Comparison of ENCODE assay signal across 9 cellular contexts in genomic region chr19:55633866-55634265, GRCh38. TPM values are rescaled to one million over a fixed set of nuclear protein-coding genes. Genes with fewer than 3 reads are reported as not detected.
DNase-seq lines count a peak whose midpoint lies in the region; ATAC-seq and TF ChIP-seq lines count a peak whose summit lies in the region.
"Had no signal": no experiment of that assay in that cellular context is flagged by ENCODE, and none has a peak within 500 bp of the region (broad histone marks: within the 10 kb centered on the region; RNA-seq: fewer than 3 reads in every experiment).

No MANE protein-coding gene starts in this region.

- H3K27me3 Mint-ChIP-seq in activated naive CD8-positive, alpha-beta T cell treated with anti-CD3 and anti-CD28 coated beads for 36 hours = no peaks in the 10 kb centered on the region
- H3K27me3 Mint-ChIP-seq in naive B cell = no peaks in the 10 kb centered on the region

- peaks cover 40% of the 10 kb centered on the region for H3K79me2 ChIP-seq in HCT116 (ENCODE audit: insufficient read depth, low read length)

- no peaks in the 10 kb centered on the region; the same call in 1 of the 2 replicates for H3K27me3 ChIP-seq in BLaER1
- H3K27me3 ChIP-seq in HCT116 (ENCODE audit: insufficient read depth, low read length) = no peaks in the 10 kb centered on the region
- H3K27me3 ChIP-seq: pancreas had no signal

- H3K4me1 Mint-ChIP-seq in activated naive CD8-positive, alpha-beta T cell treated with anti-CD3 and anti-CD28 coated beads for 36 hours = peaks cover 42% of the 10 kb centered on the region
- peaks cover 47 to 66% (median 52%) of the 10 kb centered on the region in 3 donors for H3K4me1 Mint-ChIP-seq in naive B cell

- H4K20me1 ChIP-seq in BLaER1 (no peaks in the 10 kb centered on the region), HCT116 (ENCODE audit: insufficient read depth) (no peaks in the 10 kb centered on the region)

- intact Hi-C loops in HCT116 (cut with micrococcal nuclease) = loop anchor here (5.0 to 10.0 kb wide), 4 partner anchors 178 to 979 kb away; partner anchors contain the start of gene TNNT1

- ATAC-seq in HCT116 = no peak
- no peak for ATAC-seq in naive B cell (ENCODE audit: low read depth in 2 of 2)

- POLR2A ChIA-PET in HCT116 (lab: Charles Lee) = interaction anchor here (2.0 kb wide), 1 partner anchor 20 kb away, joined by 9 read pairs; the partner anchor contains the start of gene U2AF2

- DNase-seq in HCT116 (ENCODE audit: low read depth, low spot score) = no peak
- DNase-seq in activated naive CD8-positive, alpha-beta T cell treated with anti-CD3 and anti-CD28 coated beads for 36 hours = no peak
- DNase-seq in naive B cell = no peak
- DNase-seq in activated CD4-positive, alpha-beta T cell treated with anti-CD3 and anti-CD28 coated beads for 1 hour = no peak
- no peak for DNase-seq in UCSD-AML1 (lab: John Stamatoyannopoulos, UW; ENCODE audit: unreplicated experiment)
- DNase-seq in HPDE6-E6E7 (ENCODE audit: extremely low spot score) = no peak
- no peak for DNase-seq in C1 segment of cervical spinal cord (lab: John Stamatoyannopoulos, UW)

- no peak overlapping the region for H3K4me3 Mint-ChIP-seq in activated naive CD8-positive, alpha-beta T cell treated with anti-CD3 and anti-CD28 coated beads for 36 hours
- H3K4me3 Mint-ChIP-seq in naive B cell = peak overlapping the region in 7 of 8 donors; percentile 22 to 100 (median 97)

- RAD21 ChIA-PET in HCT116 (lab: Charles Lee; ENCODE audit: low non-redundant PET in 1 of 2, low total read pairs in 2 of 2, uncharacterized antibody in 2 of 2, unreplicated experiment in 2 of 2) = interaction anchor here (0.7 to 0.8 kb wide), 2 partner anchors 9 to 699 kb away, joined by 4 to 10 read pairs; no protein-coding TSS in a partner anchor

- peaks cover 82% of the 10 kb centered on the region for H3K4me1 ChIP-seq in BLaER1
- peaks cover 22 to 43% of the 10 kb centered on the region in 2 experiments for H3K4me1 ChIP-seq in HCT116 (ENCODE audit: control insufficient read depth in 1 of 2, insufficient read depth in 2 of 2, low read length in 2 of 2)

- no peaks in the 10 kb centered on the region for H3K9me2 ChIP-seq in HCT116 (ENCODE audit: insufficient read depth)

- no peak for TF ChIP-seq CTCF in HCT116 (IDR thresholded peaks at IDR 0.05 in 2 of 3, conservative IDR thresholded peaks at IDR 0.05 in 1 of 3; ENCODE audit: borderline replicate concordance in 1 of 3, insufficient read depth in 1 of 3, low read depth in 2 of 3, low read length in 2 of 3)

- peaks cover 3% of the 10 kb centered on the region for H3K9me3 Mint-ChIP-seq in activated naive CD8-positive, alpha-beta T cell treated with anti-CD3 and anti-CD28 coated beads for 36 hours
- H3K9me3 Mint-ChIP-seq in naive B cell = peaks cover 0 to 3% (median 0%) of the 10 kb centered on the region in 7 donors

- H3K4me3 ChIP-seq in BLaER1 = peak overlapping the region; percentile 89; the same call in 1 of the 2 replicates
- peak overlapping the region; percentile 78 to 93 for H3K4me3 ChIP-seq in HCT116 (replicated peaks in 1 of 2; ENCODE audit: low read depth in 1 of 2, low read length in 2 of 2)

- peaks cover 27% of the 10 kb centered on the region for H3K36me3 Mint-ChIP-seq in activated naive CD8-positive, alpha-beta T cell treated with anti-CD3 and anti-CD28 coated beads for 36 hours
- peaks cover 0 to 15% of the 10 kb centered on the region in 2 donors for H3K36me3 Mint-ChIP-seq in naive B cell

- H3K4me2 ChIP-seq in BLaER1 (peak overlapping the region; percentile 97), HCT116 (ENCODE audit: low read length) (peak overlapping the region; percentile 88)

- CTCF ChIA-PET in HCT116 (lab: Charles Lee) = interaction anchor here (0.6 to 4.6 kb wide), 6 partner anchors 9 to 699 kb away, joined by 3 to 28 read pairs (median 18); partner anchors contain the start of genes U2AF2 and ZNF784

- no peak overlapping the region for H2AFZ ChIP-seq in HCT116 (ENCODE audit: low read depth, low read length, poor library complexity, severe bottlenecking)

- no peaks in the 10 kb centered on the region for H3K9me3 ChIP-seq in BLaER1
- H3K9me3 ChIP-seq in HCT116 (ENCODE audit: control insufficient read depth in 1 of 2, insufficient read depth in 1 of 2, low read depth in 1 of 2, low read length in 2 of 2) = no peaks in the 10 kb centered on the region
- H3K9me3 ChIP-seq: pancreas had no signal

- H3K27ac Mint-ChIP-seq in activated naive CD8-positive, alpha-beta T cell treated with anti-CD3 and anti-CD28 coated beads for 36 hours = peak overlapping the region; percentile 82
- H3K27ac Mint-ChIP-seq in naive B cell = peak overlapping the region in 3 of 6 donors; percentile 66 to 100 (median 100)

- H3K9ac ChIP-seq in BLaER1 (peak overlapping the region; percentile 97), HCT116 (ENCODE audit: low read length) (peak overlapping the region; percentile 95)

- BruUV-seq in HCT116 (replicated peaks; lab: Mats Ljungman, UMichigan) = no TSS peak

- H3K36me3 ChIP-seq in BLaER1 (peaks cover 7% of the 10 kb centered on the region), HCT116 (ENCODE audit: control insufficient read depth in 1 of 2, insufficient read depth in 2 of 2, low read length in 2 of 2) (0 out of 4 replicates have a peak, but pooled peaks cover 0 to 3% of the 10 kb centered on the region in 2 experiments)
- H3K36me3 ChIP-seq: pancreas had no signal

- no peak for TF ChIP-seq RAD21 in HCT116 (IDR thresholded peaks at IDR 0.05; ENCODE audit: low read depth)

- TF ChIP-seq POLR2A in HCT116 (IDR thresholded peaks at IDR 0.05; ENCODE audit: borderline replicate concordance, extremely low read depth, insufficient read depth, insufficient read length) = no peak

- peak overlapping the region; percentile 96 for H3K27ac ChIP-seq in BLaER1
- peak overlapping the region; percentile 77 for H3K27ac ChIP-seq in HCT116 (ENCODE audit: low read depth, low read length)

TF ChIP-seq in HCT116, 20 proteins besides CTCF, POLR2A, EP300 and RAD21 (continues in another document):
- TF ChIP-seq EGR1 (IDR thresholded peaks at IDR 0.05; ENCODE audit: low read depth) (no peak; the same call in 1 of the 2 replicates), YY1 (IDR thresholded peaks at IDR 0.05; ENCODE audit: extremely low read depth, insufficient replicate concordance, low read depth, low read length) (no peak), JUND (IDR thresholded peaks at IDR 0.05) (no peak), ATF3 (IDR thresholded peaks at IDR 0.05) (no peak), ZNF274 (IDR thresholded peaks at IDR 0.05; ENCODE audit: low read depth, low read length) (no peak), EZH2phosphoT487 (IDR thresholded peaks at IDR 0.05; ENCODE audit: borderline replicate concordance) (no peak), CEBPB (IDR thresholded peaks at IDR 0.05; ENCODE audit: low read depth) (no peak), CBX3 (IDR thresholded peaks at IDR 0.05; ENCODE audit: low read depth) (no peak), ZFX (IDR thresholded peaks at IDR 0.05) (no peak), SRF (IDR thresholded peaks at IDR 0.05; ENCODE audit: low read depth) (no peak), SP1 (IDR thresholded peaks at IDR 0.05; ENCODE audit: low read depth) (no peak), ELF1 (IDR thresholded peaks at IDR 0.05; ENCODE audit: borderline replicate concordance, low read depth) (no peak), SIN3A (IDR thresholded peaks at IDR 0.05; ENCODE audit: low read depth) (no peak), FOSL1 (IDR thresholded peaks at IDR 0.05; ENCODE audit: low read depth) (no peak)
- TF ChIP-seq, protein P1, sequence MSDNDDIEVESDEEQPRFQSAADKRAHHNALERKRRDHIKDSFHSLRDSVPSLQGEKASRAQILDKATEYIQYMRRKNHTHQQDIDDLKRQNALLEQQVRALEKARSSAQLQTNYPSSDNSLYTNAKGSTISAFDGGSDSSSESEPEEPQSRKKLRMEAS (IDR thresholded peaks at IDR 0.05) = no peak

RNA-seq across cellular contexts. Expression of gene ZNF580, which starts 6.9 kb away (rescaled TPM):
- 36.7 TPM for total RNA-seq in HCT116 (2021; ENCODE audit: unreplicated experiment)
- polyA plus RNA-seq in HCT116 (2012) = 37.1 and 47.1 TPM in 2 replicates
- 10 to 100 TPM; 29.6 to 30.6 TPM for total RNA-seq in activated naive CD8-positive, alpha-beta T cell treated with anti-CD3 and anti-CD28 coated beads for 36 hours
- 10 to 100 TPM; 28.4 to 54.2 (median 31.5) TPM for polyA plus RNA-seq in naive B cell (ENCODE audit: low read depth in 6 of 6)

RNA-seq across cellular contexts. Expression of gene ZNF784, which starts 9.5 kb away (rescaled TPM):
- total RNA-seq in HCT116 (2021; ENCODE audit: unreplicated experiment) = 5.3 TPM
- polyA plus RNA-seq in HCT116 (2012) = 7.5 and 8.0 TPM in 2 replicates
- 1 to 10 TPM; 3.7 to 3.9 TPM for total RNA-seq in activated naive CD8-positive, alpha-beta T cell treated with anti-CD3 and anti-CD28 coated beads for 36 hours
- polyA plus RNA-seq in naive B cell (ENCODE audit: low read depth in 6 of 6) = 1 to 10 TPM in 4 of 6 donors, under 1 TPM in 1, not detected in 1; 0.95 to 3.5 (median 2.7) TPM

RNA-seq across cellular contexts. Expression of gene ZNF581, which starts 9.6 kb away (rescaled TPM):
- total RNA-seq in HCT116 (2021; ENCODE audit: unreplicated experiment) = 44.4 TPM
- 47.8 and 48.2 TPM in 2 replicates for polyA plus RNA-seq in HCT116 (2012)
- 10 to 100 TPM; 39.9 to 42.3 TPM for total RNA-seq in activated naive CD8-positive, alpha-beta T cell treated with anti-CD3 and anti-CD28 coated beads for 36 hours
- 10 to 100 TPM; 60.7 to 82.8 (median 65.4) TPM for polyA plus RNA-seq in naive B cell (ENCODE audit: low read depth in 6 of 6)

RNA-seq across cellular contexts. Expression of gene CCDC106, which starts 14.1 kb away (rescaled TPM):
- 1.0 TPM for total RNA-seq in HCT116 (2021; ENCODE audit: unreplicated experiment)
- 0.56 and 0.70 TPM in 2 replicates for polyA plus RNA-seq in HCT116 (2012)
- total RNA-seq in activated naive CD8-positive, alpha-beta T cell treated with anti-CD3 and anti-CD28 coated beads for 36 hours = 10 to 100 TPM; 10.9 to 12.0 TPM
- polyA plus RNA-seq in naive B cell (ENCODE audit: low read depth in 6 of 6) = 10 to 100 TPM in 3 of 6 donors, 1 to 10 TPM in 3; 8.1 to 13.0 (median 9.7) TPM

RNA-seq across cellular contexts. Expression of gene U2AF2, which starts 21.0 kb away (rescaled TPM):
- total RNA-seq in HCT116 (2021; ENCODE audit: unreplicated experiment) = 259 TPM
- polyA plus RNA-seq in HCT116 (2012) = 199 and 201 TPM in 2 replicates
- total RNA-seq in activated naive CD8-positive, alpha-beta T cell treated with anti-CD3 and anti-CD28 coated beads for 36 hours = 100 to 1,000 TPM; 341 to 345 TPM
- polyA plus RNA-seq in naive B cell (ENCODE audit: low read depth in 6 of 6) = 10 to 100 TPM in 3 of 6 donors, 1 to 10 TPM in 3; 3.2 to 13.7 (median 9.3) TPM
